ENCODE assay signal across 1 cellular context in genomic region chr17:60554377-60554788, GRCh38.
TF ChIP-seq lines count a peak whose summit lies in the region.

No MANE protein-coding gene starts in this region.

TF ChIP-seq in GM23338, 12 proteins besides CTCF, POLR2A, EP300 and RAD21 (continued from another document):
- no peak for TF ChIP-seq REST (IDR thresholded peaks at IDR 0.05; ENCODE audit: unreplicated experiment)
- no peak for TF ChIP-seq CREB1 (CRISPR knock-in tag; IDR thresholded peaks at IDR 0.05; ENCODE audit: low read depth)
- no peak for TF ChIP-seq EZH2 (IDR thresholded peaks at IDR 0.05; ENCODE audit: low read depth, unreplicated experiment)
- no peak for TF ChIP-seq NANOG (IDR thresholded peaks at IDR 0.05; ENCODE audit: borderline replicate concordance)
- TF ChIP-seq POLR2AphosphoS5 (IDR thresholded peaks at IDR 0.05; ENCODE audit: low read depth) = no peak
- no peak for TF ChIP-seq JUNB (IDR thresholded peaks at IDR 0.05; ENCODE audit: unreplicated experiment)
- TF ChIP-seq ZNF114 (CRISPR knock-in tag; IDR thresholded peaks at IDR 0.05) = no peak
